ENCODE assay signal across 1 cellular context in the genomic region with DNA sequence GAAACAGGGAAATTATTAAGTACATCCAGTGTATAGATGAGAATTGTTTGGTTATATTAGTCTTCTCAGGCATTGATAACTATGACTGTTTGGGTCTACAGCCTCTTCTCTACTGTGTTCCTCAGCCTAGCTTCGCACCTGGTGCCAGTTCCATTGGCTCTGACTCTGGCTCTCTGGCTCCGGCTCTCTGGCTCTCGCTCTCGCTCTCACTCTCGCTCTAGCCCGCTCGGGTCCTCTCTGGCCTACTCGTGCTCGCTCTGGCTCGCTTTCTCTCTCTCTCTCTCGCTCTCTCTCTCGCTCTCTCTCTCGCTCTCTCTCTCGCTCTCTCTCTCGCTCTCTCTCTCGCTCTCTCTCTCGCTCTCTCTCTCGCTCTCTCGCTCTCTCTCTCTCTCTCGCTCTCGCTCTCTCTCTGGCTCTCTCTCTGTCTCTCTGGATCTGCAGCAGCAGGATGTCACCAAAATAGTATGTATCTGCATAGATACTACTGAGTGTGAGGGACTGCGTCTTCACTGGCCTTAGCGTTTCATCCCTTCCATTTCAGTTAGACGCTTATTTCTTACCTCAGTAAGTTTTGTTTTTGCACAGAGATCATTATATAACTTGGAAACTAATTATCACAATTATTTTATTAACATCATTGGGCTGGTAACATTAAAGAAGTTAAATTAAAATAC.
TF ChIP-seq lines count a peak whose summit lies in the region.

No MANE protein-coding gene starts in this region.

TF ChIP-seq in WTC11, 78 proteins besides CTCF, POLR2A, EP300 and RAD21:
- TF ChIP-seq IRF2 (CRISPR knock-in tag; IDR thresholded peaks at IDR 0.05; ENCODE audit: borderline replicate concordance, low read depth) (no peak), OVOL2 (CRISPR knock-in tag; IDR thresholded peaks at IDR 0.05; ENCODE audit: borderline replicate concordance) (no peak), MYBL2 (CRISPR knock-in tag; IDR thresholded peaks at IDR 0.05) (no peak)
- TF ChIP-seq, protein P1, sequence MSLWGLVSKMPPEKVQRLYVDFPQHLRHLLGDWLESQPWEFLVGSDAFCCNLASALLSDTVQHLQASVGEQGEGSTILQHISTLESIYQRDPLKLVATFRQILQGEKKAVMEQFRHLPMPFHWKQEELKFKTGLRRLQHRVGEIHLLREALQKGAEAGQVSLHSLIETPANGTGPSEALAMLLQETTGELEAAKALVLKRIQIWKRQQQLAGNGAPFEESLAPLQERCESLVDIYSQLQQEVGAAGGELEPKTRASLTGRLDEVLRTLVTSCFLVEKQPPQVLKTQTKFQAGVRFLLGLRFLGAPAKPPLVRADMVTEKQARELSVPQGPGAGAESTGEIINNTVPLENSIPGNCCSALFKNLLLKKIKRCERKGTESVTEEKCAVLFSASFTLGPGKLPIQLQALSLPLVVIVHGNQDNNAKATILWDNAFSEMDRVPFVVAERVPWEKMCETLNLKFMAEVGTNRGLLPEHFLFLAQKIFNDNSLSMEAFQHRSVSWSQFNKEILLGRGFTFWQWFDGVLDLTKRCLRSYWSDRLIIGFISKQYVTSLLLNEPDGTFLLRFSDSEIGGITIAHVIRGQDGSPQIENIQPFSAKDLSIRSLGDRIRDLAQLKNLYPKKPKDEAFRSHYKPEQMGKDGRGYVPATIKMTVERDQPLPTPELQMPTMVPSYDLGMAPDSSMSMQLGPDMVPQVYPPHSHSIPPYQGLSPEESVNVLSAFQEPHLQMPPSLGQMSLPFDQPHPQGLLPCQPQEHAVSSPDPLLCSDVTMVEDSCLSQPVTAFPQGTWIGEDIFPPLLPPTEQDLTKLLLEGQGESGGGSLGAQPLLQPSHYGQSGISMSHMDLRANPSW (CRISPR knock-in tag; conservative IDR thresholded peaks at IDR 0.05; ENCODE audit: low read depth) = no peak
